Comparison of ENCODE assay signal across 1 cellular context in the genomic region with DNA sequence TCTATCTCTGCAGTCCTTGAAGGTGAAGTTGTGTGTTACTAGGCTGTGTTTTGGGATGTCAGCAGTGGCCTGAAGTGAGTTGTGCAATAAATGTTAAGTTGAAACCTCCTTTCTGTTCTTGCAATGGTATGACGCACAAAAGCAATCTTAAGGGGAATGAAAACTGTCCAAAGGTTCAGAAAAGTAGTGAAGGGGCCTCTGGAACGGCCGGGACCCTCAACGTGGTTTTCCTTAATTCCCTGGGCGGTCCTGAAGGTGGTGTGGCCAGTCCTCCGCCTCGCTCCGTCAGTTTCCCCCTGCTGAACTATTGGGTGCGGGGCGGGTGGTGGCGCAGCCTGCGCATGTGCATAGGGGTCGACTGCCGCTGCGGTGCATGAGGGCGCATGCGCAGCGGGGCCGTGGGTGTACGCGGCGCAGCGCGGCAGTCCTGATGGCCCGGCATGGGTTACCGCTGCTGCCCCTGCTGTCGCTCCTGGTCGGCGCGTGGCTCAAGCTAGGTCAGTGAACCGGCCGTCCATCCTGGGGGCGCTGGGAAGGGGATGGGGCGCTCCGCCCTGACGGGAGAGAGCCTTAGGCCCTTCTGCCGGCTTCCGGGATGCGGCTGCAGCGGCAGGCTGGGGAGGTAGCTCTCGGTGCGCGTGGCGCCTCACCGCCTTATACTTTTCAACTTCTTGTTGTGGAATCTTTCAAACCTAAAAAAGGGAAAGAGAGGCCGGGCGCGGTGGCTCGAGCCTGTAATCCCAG.
TF ChIP-seq lines count a peak whose summit lies in the region.

A gene (plus strand): TSS at position 405 of the 744 bp plus-strand sequence. CDS start 26 bp downstream, at position 431.

TF ChIP-seq in K562, 482 proteins besides CTCF, POLR2A, EP300 and RAD21 (continued from another document and continues in another):
- TF ChIP-seq, protein P1, sequence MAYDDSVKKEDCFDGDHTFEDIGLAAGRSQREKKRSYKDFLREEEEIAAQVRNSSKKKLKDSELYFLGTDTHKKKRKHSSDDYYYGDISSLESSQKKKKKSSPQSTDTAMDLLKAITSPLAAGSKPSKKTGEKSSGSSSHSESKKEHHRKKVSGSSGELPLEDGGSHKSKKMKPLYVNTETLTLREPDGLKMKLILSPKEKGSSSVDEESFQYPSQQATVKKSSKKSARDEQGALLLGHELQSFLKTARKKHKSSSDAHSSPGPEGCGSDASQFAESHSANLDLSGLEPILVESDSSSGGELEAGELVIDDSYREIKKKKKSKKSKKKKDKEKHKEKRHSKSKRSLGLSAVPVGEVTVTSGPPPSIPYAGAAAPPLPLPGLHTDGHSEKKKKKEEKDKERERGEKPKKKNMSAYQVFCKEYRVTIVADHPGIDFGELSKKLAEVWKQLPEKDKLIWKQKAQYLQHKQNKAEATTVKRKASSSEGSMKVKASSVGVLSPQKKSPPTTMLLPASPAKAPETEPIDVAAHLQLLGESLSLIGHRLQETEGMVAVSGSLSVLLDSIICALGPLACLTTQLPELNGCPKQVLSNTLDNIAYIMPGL (CRISPR knock-in tag; IDR thresholded peaks at IDR 0.05): peak; percentile 78; the same call in 1 of the 2 replicates
- TF ChIP-seq, protein P2, sequence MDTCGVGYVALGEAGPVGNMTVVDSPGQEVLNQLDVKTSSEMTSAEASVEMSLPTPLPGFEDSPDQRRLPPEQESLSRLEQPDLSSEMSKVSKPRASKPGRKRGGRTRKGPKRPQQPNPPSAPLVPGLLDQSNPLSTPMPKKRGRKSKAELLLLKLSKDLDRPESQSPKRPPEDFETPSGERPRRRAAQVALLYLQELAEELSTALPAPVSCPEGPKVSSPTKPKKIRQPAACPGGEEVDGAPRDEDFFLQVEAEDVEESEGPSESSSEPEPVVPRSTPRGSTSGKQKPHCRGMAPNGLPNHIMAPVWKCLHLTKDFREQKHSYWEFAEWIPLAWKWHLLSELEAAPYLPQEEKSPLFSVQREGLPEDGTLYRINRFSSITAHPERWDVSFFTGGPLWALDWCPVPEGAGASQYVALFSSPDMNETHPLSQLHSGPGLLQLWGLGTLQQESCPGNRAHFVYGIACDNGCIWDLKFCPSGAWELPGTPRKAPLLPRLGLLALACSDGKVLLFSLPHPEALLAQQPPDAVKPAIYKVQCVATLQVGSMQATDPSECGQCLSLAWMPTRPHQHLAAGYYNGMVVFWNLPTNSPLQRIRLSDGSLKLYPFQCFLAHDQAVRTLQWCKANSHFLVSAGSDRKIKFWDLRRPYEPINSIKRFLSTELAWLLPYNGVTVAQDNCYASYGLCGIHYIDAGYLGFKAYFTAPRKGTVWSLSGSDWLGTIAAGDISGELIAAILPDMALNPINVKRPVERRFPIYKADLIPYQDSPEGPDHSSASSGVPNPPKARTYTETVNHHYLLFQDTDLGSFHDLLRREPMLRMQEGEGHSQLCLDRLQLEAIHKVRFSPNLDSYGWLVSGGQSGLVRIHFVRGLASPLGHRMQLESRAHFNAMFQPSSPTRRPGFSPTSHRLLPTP (IDR thresholded peaks at IDR 0.05; ENCODE audit: borderline replicate concordance, extremely low read depth, insufficient read length): no peak
- TF ChIP-seq MIER1 (IDR thresholded peaks at IDR 0.05; ENCODE audit: low read depth) (no peak), NFE2 (IDR thresholded peaks at IDR 0.05; ENCODE audit: low read depth) (no peak), COPS2 (conservative IDR thresholded peaks at IDR 0.05) (no peak), ELF1 (tag; IDR thresholded peaks at IDR 0.05) (peak; percentile 65), KDM5B (IDR thresholded peaks at IDR 0.05; ENCODE audit: insufficient replicate concordance, low read depth, low read length) (peak; percentile 70), SUPT5H (IDR thresholded peaks at IDR 0.05) (peak; percentile 95), DNMT1 (IDR thresholded peaks at IDR 0.05) (no peak), PYGO2 (tag; IDR thresholded peaks at IDR 0.05) (no peak), CREBBP (IDR thresholded peaks at IDR 0.05; ENCODE audit: low read depth, low read length) (no peak), ZNF766 (CRISPR knock-in tag; conservative IDR thresholded peaks at IDR 0.05) (no peak), SRSF9 (IDR thresholded peaks at IDR 0.05; ENCODE audit: borderline replicate concordance, low read depth, low read length) (no peak), FOS (IDR thresholded peaks at IDR 0.05; ENCODE audit: extremely low read depth, insufficient read length) (no peak), TOE1 (IDR thresholded peaks at IDR 0.05; ENCODE audit: borderline replicate concordance) (no peak; the same call in 1 of the 2 replicates), TOE1 (CRISPR knock-in tag; IDR thresholded peaks at IDR 0.05; ENCODE audit: borderline replicate concordance, low read depth) (peak; percentile 67; the same call in 1 of the 2 replicates), FUS (optimal IDR thresholded peaks at IDR 0.05; ENCODE audit: low read depth, low read length) (no peak), SMARCB1 (IDR thresholded peaks at IDR 0.05; ENCODE audit: insufficient read length, low read depth) (no peak), ZNF146 (CRISPR knock-in tag; IDR thresholded peaks at IDR 0.05; ENCODE audit: unreplicated experiment) (no peak), RBM15 (IDR thresholded peaks at IDR 0.05; ENCODE audit: insufficient read depth, low read length) (no peak), THRAP3 (IDR thresholded peaks at IDR 0.05; ENCODE audit: borderline replicate concordance) (no peak), CBX1 (IDR thresholded peaks at IDR 0.05; ENCODE audit: low read depth) (peak; percentile 94), ZFPM2 (CRISPR knock-in tag; IDR thresholded peaks at IDR 0.05) (no peak), CHCHD3 (CRISPR knock-in tag; IDR thresholded peaks at IDR 0.05) (0 out of 2 replicates have a peak, but pooled peaks have one; percentile 62), ZNF274 (IDR thresholded peaks at IDR 0.05; ENCODE audit: borderline replicate concordance, low read depth, low read length) (peak; percentile 38; the same call in 1 of the 2 replicates), TRIM24 (IDR thresholded peaks at IDR 0.05) (no peak), NR2F6 (CRISPR knock-in tag; IDR thresholded peaks at IDR 0.05) (no peak; the same call in 1 of the 2 replicates), RBM14 (IDR thresholded peaks at IDR 0.05; ENCODE audit: borderline replicate concordance, insufficient read depth, low read depth, low read length) (no peak), SIX5 (IDR thresholded peaks at IDR 0.05; ENCODE audit: borderline replicate concordance in 1 of 2, insufficient read depth in 1 of 2, low read depth in 1 of 2, low read length in 2 of 2) (no peak)
- TF ChIP-seq, protein P3, sequence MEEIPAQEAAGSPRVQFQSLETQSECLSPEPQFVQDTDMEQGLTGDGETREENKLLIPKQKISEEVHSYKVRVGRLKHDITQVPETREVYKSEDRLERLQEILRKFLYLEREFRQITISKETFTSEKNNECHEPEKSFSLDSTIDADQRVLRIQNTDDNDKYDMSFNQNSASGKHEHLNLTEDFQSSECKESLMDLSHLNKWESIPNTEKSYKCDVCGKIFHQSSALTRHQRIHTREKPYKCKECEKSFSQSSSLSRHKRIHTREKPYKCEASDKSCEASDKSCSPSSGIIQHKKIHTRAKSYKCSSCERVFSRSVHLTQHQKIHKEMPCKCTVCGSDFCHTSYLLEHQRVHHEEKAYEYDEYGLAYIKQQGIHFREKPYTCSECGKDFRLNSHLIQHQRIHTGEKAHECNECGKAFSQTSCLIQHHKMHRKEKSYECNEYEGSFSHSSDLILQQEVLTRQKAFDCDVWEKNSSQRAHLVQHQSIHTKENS (CRISPR knock-in tag; IDR thresholded peaks at IDR 0.05): no peak
- TF ChIP-seq, protein P4, sequence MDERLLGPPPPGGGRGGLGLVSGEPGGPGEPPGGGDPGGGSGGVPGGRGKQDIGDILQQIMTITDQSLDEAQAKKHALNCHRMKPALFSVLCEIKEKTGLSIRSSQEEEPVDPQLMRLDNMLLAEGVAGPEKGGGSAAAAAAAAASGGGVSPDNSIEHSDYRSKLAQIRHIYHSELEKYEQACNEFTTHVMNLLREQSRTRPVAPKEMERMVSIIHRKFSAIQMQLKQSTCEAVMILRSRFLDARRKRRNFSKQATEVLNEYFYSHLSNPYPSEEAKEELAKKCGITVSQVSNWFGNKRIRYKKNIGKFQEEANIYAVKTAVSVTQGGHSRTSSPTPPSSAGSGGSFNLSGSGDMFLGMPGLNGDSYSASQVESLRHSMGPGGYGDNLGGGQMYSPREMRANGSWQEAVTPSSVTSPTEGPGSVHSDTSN (CRISPR knock-in tag; IDR thresholded peaks at IDR 0.05; ENCODE audit: low read depth): no peak
- TF ChIP-seq, protein P4 (tag; conservative IDR thresholded peaks at IDR 0.05; ENCODE audit: low read depth): no peak
- TF ChIP-seq, protein P5, sequence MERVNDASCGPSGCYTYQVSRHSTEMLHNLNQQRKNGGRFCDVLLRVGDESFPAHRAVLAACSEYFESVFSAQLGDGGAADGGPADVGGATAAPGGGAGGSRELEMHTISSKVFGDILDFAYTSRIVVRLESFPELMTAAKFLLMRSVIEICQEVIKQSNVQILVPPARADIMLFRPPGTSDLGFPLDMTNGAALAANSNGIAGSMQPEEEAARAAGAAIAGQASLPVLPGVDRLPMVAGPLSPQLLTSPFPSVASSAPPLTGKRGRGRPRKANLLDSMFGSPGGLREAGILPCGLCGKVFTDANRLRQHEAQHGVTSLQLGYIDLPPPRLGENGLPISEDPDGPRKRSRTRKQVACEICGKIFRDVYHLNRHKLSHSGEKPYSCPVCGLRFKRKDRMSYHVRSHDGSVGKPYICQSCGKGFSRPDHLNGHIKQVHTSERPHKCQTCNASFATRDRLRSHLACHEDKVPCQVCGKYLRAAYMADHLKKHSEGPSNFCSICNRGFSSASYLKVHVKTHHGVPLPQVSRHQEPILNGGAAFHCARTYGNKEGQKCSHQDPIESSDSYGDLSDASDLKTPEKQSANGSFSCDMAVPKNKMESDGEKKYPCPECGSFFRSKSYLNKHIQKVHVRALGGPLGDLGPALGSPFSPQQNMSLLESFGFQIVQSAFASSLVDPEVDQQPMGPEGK (CRISPR knock-in tag; IDR thresholded peaks at IDR 0.05; ENCODE audit: borderline replicate concordance): no peak
- TF ChIP-seq, protein P6, sequence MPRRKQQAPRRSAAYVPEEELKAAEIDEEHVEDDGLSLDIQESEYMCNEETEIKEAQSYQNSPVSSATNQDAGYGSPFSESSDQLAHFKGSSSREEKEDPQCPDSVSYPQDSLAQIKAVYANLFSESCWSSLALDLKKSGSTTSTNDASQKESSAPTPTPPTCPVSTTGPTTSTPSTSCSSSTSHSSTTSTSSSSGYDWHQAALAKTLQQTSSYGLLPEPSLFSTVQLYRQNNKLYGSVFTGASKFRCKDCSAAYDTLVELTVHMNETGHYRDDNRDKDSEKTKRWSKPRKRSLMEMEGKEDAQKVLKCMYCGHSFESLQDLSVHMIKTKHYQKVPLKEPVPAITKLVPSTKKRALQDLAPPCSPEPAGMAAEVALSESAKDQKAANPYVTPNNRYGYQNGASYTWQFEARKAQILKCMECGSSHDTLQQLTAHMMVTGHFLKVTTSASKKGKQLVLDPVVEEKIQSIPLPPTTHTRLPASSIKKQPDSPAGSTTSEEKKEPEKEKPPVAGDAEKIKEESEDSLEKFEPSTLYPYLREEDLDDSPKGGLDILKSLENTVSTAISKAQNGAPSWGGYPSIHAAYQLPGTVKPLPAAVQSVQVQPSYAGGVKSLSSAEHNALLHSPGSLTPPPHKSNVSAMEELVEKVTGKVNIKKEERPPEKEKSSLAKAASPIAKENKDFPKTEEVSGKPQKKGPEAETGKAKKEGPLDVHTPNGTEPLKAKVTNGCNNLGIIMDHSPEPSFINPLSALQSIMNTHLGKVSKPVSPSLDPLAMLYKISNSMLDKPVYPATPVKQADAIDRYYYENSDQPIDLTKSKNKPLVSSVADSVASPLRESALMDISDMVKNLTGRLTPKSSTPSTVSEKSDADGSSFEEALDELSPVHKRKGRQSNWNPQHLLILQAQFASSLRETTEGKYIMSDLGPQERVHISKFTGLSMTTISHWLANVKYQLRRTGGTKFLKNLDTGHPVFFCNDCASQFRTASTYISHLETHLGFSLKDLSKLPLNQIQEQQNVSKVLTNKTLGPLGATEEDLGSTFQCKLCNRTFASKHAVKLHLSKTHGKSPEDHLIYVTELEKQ (CRISPR knock-in tag; IDR thresholded peaks at IDR 0.05): no peak
- TF ChIP-seq, protein P7, sequence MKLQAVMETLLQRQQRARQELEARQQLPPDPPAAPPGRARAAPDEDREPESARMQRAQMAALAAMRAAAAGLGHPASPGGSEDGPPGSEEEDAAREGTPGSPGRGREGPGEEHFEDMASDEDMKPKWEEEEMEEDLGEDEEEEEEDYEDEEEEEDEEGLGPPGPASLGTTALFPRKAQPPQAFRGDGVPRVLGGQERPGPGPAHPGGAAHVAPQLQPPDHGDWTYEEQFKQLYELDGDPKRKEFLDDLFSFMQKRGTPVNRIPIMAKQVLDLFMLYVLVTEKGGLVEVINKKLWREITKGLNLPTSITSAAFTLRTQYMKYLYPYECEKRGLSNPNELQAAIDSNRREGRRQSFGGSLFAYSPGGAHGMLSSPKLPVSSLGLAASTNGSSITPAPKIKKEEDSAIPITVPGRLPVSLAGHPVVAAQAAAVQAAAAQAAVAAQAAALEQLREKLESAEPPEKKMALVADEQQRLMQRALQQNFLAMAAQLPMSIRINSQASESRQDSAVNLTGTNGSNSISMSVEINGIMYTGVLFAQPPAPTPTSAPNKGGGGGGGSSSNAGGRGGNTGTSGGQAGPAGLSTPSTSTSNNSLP (IDR thresholded peaks at IDR 0.05; ENCODE audit: borderline replicate concordance, low read depth, low read length): no peak
- TF ChIP-seq, protein P8, sequence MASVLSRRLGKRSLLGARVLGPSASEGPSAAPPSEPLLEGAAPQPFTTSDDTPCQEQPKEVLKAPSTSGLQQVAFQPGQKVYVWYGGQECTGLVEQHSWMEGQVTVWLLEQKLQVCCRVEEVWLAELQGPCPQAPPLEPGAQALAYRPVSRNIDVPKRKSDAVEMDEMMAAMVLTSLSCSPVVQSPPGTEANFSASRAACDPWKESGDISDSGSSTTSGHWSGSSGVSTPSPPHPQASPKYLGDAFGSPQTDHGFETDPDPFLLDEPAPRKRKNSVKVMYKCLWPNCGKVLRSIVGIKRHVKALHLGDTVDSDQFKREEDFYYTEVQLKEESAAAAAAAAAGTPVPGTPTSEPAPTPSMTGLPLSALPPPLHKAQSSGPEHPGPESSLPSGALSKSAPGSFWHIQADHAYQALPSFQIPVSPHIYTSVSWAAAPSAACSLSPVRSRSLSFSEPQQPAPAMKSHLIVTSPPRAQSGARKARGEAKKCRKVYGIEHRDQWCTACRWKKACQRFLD (CRISPR knock-in tag; IDR thresholded peaks at IDR 0.05): no peak
